In the genomic region with DNA sequence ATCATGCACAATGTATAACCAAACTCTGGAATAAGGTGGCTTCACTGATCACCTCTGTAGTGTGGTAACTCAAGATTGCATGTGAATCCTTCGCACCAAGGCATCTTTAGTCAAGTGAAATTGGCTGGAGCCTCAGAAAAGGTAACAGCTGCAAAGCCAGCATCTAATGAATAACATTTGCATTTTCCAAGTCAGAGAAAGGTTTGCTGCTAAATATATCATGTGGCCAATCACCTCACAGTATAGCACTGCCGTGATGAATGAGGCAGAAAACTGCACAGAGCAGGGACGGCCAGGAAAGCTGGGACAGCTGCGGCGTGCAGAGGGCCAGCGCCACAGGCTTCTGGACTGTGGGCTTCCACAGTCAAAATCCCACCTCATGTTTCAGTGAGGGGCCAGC, we compare ENCODE assay signal across 10 cellular contexts. TPM values are rescaled to one million over a fixed set of nuclear protein-coding genes. Genes with fewer than 3 reads are reported as not detected.
DNase-seq lines count a peak whose midpoint lies in the region; ATAC-seq and TF ChIP-seq lines count a peak whose summit lies in the region.
"Had no signal": no experiment of that assay in that cellular context is flagged by ENCODE, and none has a peak within 500 bp of the region (broad histone marks: within the 10 kb centered on the region; RNA-seq: fewer than 3 reads in every experiment).

No MANE protein-coding gene starts in this region.

- intact Hi-C loops in colonic mucosa (cut with DNase I), result no loop called here

- no peaks in the 10 kb centered on the region for H3K9me3 Mint-ChIP-seq in activated naive CD4-positive, alpha-beta T cell treated with anti-CD3 and anti-CD28 coated beads, Interleukin-2, amount 50 U/mL, for 72 hours

- no peaks in the 10 kb centered on the region for H3K27me3 ChIP-seq in GM06990 (replicated peaks; ENCODE audit: control insufficient read depth, insufficient read depth, low read length)
- no peaks in the 10 kb centered on the region for H3K27me3 ChIP-seq in colonic mucosa
- H3K27me3 ChIP-seq: neutrophil had no signal

- TF ChIP-seq CTCF in GM06990 (IDR thresholded peaks at IDR 0.05; ENCODE audit: insufficient read depth, low read length, poor library complexity, severe bottlenecking) (no peak), colonic mucosa (IDR thresholded peaks at IDR 0.05) (no peak)

- peaks cover 5 to 8% of the 10 kb centered on the region in 2 donors for H3K36me3 Mint-ChIP-seq in activated naive CD4-positive, alpha-beta T cell treated with anti-CD3 and anti-CD28 coated beads, Interleukin-2, amount 50 U/mL, for 72 hours

- ATAC-seq in GM19372 (IDR thresholded peaks at IDR 0.05; ENCODE audit: low read depth, unreplicated experiment) (peak; percentile 57), HG02943 (IDR thresholded peaks at IDR 0.05; ENCODE audit: low read depth, unreplicated experiment) (peak; percentile 51)
- no peak for ATAC-seq in activated naive CD4-positive, alpha-beta T cell treated with anti-CD3 and anti-CD28 coated beads, Interleukin-2, amount 50 U/mL, for 72 hours

- no peaks in the 10 kb centered on the region for H3K4me1 ChIP-seq in colonic mucosa

- H3K36me3 ChIP-seq in GM06990 (ENCODE audit: control insufficient read depth, insufficient read depth, low read length) (no peaks in the 10 kb centered on the region), colonic mucosa (no peaks in the 10 kb centered on the region)

- no peak overlapping the region for H3K9ac ChIP-seq in colonic mucosa (ENCODE audit: low read depth in 2 of 2, low read length in 2 of 2)

- DNase-seq in GM06990 (ENCODE audit: extremely low read depth, insufficient read length) (peak; percentile 57), NCI-H526 (lab: John Stamatoyannopoulos, UW) (peak; percentile 54 to 65), colonic mucosa (no peak), NCI-H510A treated with DMSO at 0.1 percent for 48 hours (lab: John Stamatoyannopoulos, UW) (no peak), NCI-H146 treated with DMSO at 0.1 percent for 48 hours (lab: John Stamatoyannopoulos, UW; ENCODE audit: unreplicated experiment) (no peak)
- no peak for DNase-seq in activated naive CD4-positive, alpha-beta T cell treated with anti-CD3 and anti-CD28 coated beads, Interleukin-2, amount 50 U/mL, for 72 hours (ENCODE audit: low spot score in 2 of 2)
- DNase-seq: NCI-H69 had no signal

- no peaks in the 10 kb centered on the region for H3K9me3 ChIP-seq in colonic mucosa
- H3K9me3 ChIP-seq: neutrophil had no signal

- no peak overlapping the region for H3K27ac ChIP-seq in colonic mucosa
- H3K27ac ChIP-seq: neutrophil had no signal

- H3K27ac Mint-ChIP-seq in activated naive CD4-positive, alpha-beta T cell treated with anti-CD3 and anti-CD28 coated beads, Interleukin-2, amount 50 U/mL, for 72 hours, result no peak overlapping the region

- H3K4me3 ChIP-seq in GM06990 (replicated peaks; ENCODE audit: low read depth, low read length), result peak overlapping the region; percentile 33
- H3K4me3 ChIP-seq in colonic mucosa, result no peak overlapping the region

RNA-seq across cellular contexts. Expression of a gene that starts 18.5 kb away (rescaled TPM):
- total RNA-seq in activated naive CD4-positive, alpha-beta T cell treated with anti-CD3 and anti-CD28 coated beads, Interleukin-2, amount 50 U/mL, for 72 hours, result 100 to 1,000 TPM in 1 of 2 donors, 10 to 100 TPM in 1; 87.4 to 116 TPM
- total RNA-seq in colonic mucosa, result 10 to 100 TPM; 46.3 to 56.6 TPM

RNA-seq across cellular contexts. Expression of a gene that starts 18.6 kb away (rescaled TPM):
- 10 to 100 TPM; 10.3 to 12.8 TPM for total RNA-seq in activated naive CD4-positive, alpha-beta T cell treated with anti-CD3 and anti-CD28 coated beads, Interleukin-2, amount 50 U/mL, for 72 hours
- total RNA-seq in colonic mucosa, result 1 to 10 TPM; 4.4 to 7.8 TPM

Comparison
In these comparisons a context has a peak if more than half of its experiments do, and no peak if none do; other contexts are left out.
1. DNase-seq: peak in GM06990 (single experiment) and NCI-H526 (2 of 2); none in activated naive CD4-positive, alpha-beta T cell treated with anti-CD3 and anti-CD28 coated beads, Interleukin-2, amount 50 U/mL, for 72 hours (0 of 2), colonic mucosa (single experiment), NCI-H510A treated with DMSO at 0.1 percent for 48 hours (single experiment) and NCI-H146 treated with DMSO at 0.1 percent for 48 hours (single experiment).
2. ATAC-seq: peak in GM19372 (single experiment) and HG02943 (single experiment); none in activated naive CD4-positive, alpha-beta T cell treated with anti-CD3 and anti-CD28 coated beads, Interleukin-2, amount 50 U/mL, for 72 hours (0 of 2).